ENCODE assay signal across 12 cellular contexts in the genomic region with DNA sequence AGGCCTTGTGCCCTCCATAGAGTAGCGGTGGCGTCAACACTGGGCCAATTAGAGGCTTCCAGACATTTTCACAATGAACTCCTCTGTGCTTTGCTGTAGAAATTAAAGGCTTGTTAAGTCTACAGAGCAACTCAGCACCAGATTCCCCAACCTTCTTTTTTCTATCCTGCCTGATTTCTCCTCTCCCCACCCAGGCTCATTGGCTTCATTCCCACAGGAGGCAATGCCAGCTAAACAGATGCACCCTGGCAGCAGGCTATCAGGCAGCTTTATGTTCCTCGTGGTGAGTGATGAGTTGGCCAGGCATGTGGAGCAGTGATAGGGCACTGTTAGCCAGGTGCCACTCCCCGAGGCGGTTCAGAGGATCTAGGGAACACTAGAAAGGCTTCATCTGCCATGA. TPM values are rescaled to one million over a fixed set of nuclear protein-coding genes. Genes with fewer than 3 reads are reported as not detected.
DNase-seq lines count a peak whose midpoint lies in the region; ATAC-seq and TF ChIP-seq lines count a peak whose summit lies in the region.
"Had no signal": no experiment of that assay in that cellular context is flagged by ENCODE, and none has a peak within 500 bp of the region (broad histone marks: within the 10 kb centered on the region; RNA-seq: fewer than 3 reads in every experiment).

No MANE protein-coding gene starts in this region.

- H3K27ac Mint-ChIP-seq in activated CD8-positive, alpha-beta T cell treated with anti-CD3 and anti-CD28 coated beads for 36 hours, result no peak overlapping the region

- H3K36me3 Mint-ChIP-seq in activated CD8-positive, alpha-beta T cell treated with anti-CD3 and anti-CD28 coated beads for 36 hours (ENCODE audit: low read depth), result no peaks in the 10 kb centered on the region

- no peak overlapping the region for H3K4me2 ChIP-seq in osteoblast (ENCODE audit: insufficient read depth, low read length)
- H3K4me2 ChIP-seq: BLaER1 treated with 17β-estradiol and CSF1 and Interleukin-3, amounts not matched to agents 10 nM and 100 nM had no signal

- no peaks in the 10 kb centered on the region for H3K27me3 ChIP-seq in osteoblast (ENCODE audit: insufficient read depth, low read length)

- H3K79me2 ChIP-seq in osteoblast (ENCODE audit: insufficient read depth, low read length), result peaks cover 21% of the 10 kb centered on the region

- intact Hi-C loops in activated CD8-positive, alpha-beta T cell treated with anti-CD3 and anti-CD28 coated beads for 36 hours (cut with micrococcal nuclease), result no loop called here

- DNase-seq in C1 segment of cervical spinal cord (lab: John Stamatoyannopoulos, UW) (peak in 8 of 14 donors; percentile 33 to 98 (median 40)), NCI-H446 (lab: John Stamatoyannopoulos, UW) (peak; percentile 96 to 98), epidermal melanocyte (ENCODE audit: insufficient read length, low spot score) (peak; percentile 25), osteoblast (ENCODE audit: insufficient read length, low spot score, missing footprints) (peak; percentile 77), NAMALWA (ENCODE audit: low spot score) (no peak)
- DNase-seq in activated CD8-positive, alpha-beta T cell treated with anti-CD3 and anti-CD28 coated beads for 36 hours, result no peak
- DNase-seq in stimulated activated CD4-positive, alpha-beta T cell treated with anti-CD3 and anti-CD28 coated beads, Interleukin-4, amount 100 ng/mL, for 1 hour, result no peak
- no peak for DNase-seq in activated effector memory CD4-positive, alpha-beta T cell treated with anti-CD3 and anti-CD28 coated beads, Interleukin-2, amount 50 U/mL, for 16 hours
- DNase-seq: activated T-cell treated with anti-CD3 and anti-CD28 coated beads, Interleukin-2, amount 50 U/mL, for 1 hour; glutamatergic neuron had no signal

- peaks cover 43% of the 10 kb centered on the region for H3K4me1 Mint-ChIP-seq in activated CD8-positive, alpha-beta T cell treated with anti-CD3 and anti-CD28 coated beads for 36 hours (ENCODE audit: low read depth)

- H2AFZ ChIP-seq in osteoblast (ENCODE audit: low read length), result no peak overlapping the region

- H3K4me3 ChIP-seq in osteoblast (ENCODE audit: insufficient read depth, low read length), result no peak overlapping the region
- H3K4me3 ChIP-seq: BLaER1 treated with 17β-estradiol and CSF1 and Interleukin-3, amounts not matched to agents 10 nM and 100 nM; skin epidermis had no signal

- no peaks in the 10 kb centered on the region for H3K36me3 ChIP-seq in osteoblast (ENCODE audit: insufficient read depth, low read length)
- H3K36me3 ChIP-seq: BLaER1 treated with 17β-estradiol and CSF1 and Interleukin-3, amounts not matched to agents 10 nM and 100 nM had no signal

- peaks cover 77% of the 10 kb centered on the region for H3K4me1 ChIP-seq in osteoblast (ENCODE audit: insufficient read depth, low read length)

- TF ChIP-seq CTCF in osteoblast (IDR thresholded peaks at IDR 0.05; ENCODE audit: extremely low read depth, low read depth, low read length), result no peak
- no peak for TF ChIP-seq CTCF in activated CD8-positive, alpha-beta T cell treated with anti-CD3 and anti-CD28 coated beads for 36 hours (IDR thresholded peaks at IDR 0.05)

- H3K9me3 Mint-ChIP-seq in activated CD8-positive, alpha-beta T cell treated with anti-CD3 and anti-CD28 coated beads for 36 hours, result no peaks in the 10 kb centered on the region

- H4K20me1 ChIP-seq in osteoblast (ENCODE audit: insufficient read depth, low read length), result no peaks in the 10 kb centered on the region
- H4K20me1 ChIP-seq: BLaER1 treated with 17β-estradiol and CSF1 and Interleukin-3, amounts not matched to agents 10 nM and 100 nM had no signal

- H3K9me3 ChIP-seq in osteoblast (ENCODE audit: low read depth, low read length), result no peaks in the 10 kb centered on the region
- H3K9me3 ChIP-seq: BLaER1 treated with 17β-estradiol and CSF1 and Interleukin-3, amounts not matched to agents 10 nM and 100 nM had no signal

- H3K4me3 Mint-ChIP-seq in activated CD8-positive, alpha-beta T cell treated with anti-CD3 and anti-CD28 coated beads for 36 hours, result no peak overlapping the region

- POLR2A ChIA-PET in activated CD8-positive, alpha-beta T cell treated with anti-CD3 and anti-CD28 coated beads for 36 hours (lab: Charles Lee), result no interaction called here

- no peak for ATAC-seq in activated CD8-positive, alpha-beta T cell treated with anti-CD3 and anti-CD28 coated beads for 36 hours

- H3K27me3 Mint-ChIP-seq in activated CD8-positive, alpha-beta T cell treated with anti-CD3 and anti-CD28 coated beads for 36 hours, result no peaks in the 10 kb centered on the region

- peak overlapping the region; percentile 97 for H3K27ac ChIP-seq in osteoblast (ENCODE audit: low read depth, low read length)
- H3K27ac ChIP-seq: BLaER1 treated with 17β-estradiol and CSF1 and Interleukin-3, amounts not matched to agents 10 nM and 100 nM had no signal

- CTCF ChIA-PET in activated CD8-positive, alpha-beta T cell treated with anti-CD3 and anti-CD28 coated beads for 36 hours (lab: Charles Lee), result interaction anchor here (2.0 to 19.6 kb wide), 2 partner anchors 10 to 39 kb away, joined by 12 to 223 read pairs; no protein-coding TSS in a partner anchor

RNA-seq across cellular contexts. Expression of a gene that starts 4.8 kb away (rescaled TPM):
- total RNA-seq in osteoblast, result 27.4 and 28.6 TPM in 2 replicates
- 1 to 10 TPM; 9.1 to 9.4 TPM for total RNA-seq in activated CD8-positive, alpha-beta T cell treated with anti-CD3 and anti-CD28 coated beads for 36 hours

RNA-seq across cellular contexts. Expression of a gene that starts 23.2 kb away (rescaled TPM):
- 1.2 and 1.4 TPM in 2 replicates for total RNA-seq in osteoblast
- not detected for total RNA-seq in activated CD8-positive, alpha-beta T cell treated with anti-CD3 and anti-CD28 coated beads for 36 hours

RNA-seq across cellular contexts. Expression of a gene that starts 29.4 kb away (rescaled TPM):
- 2.1 and 2.2 TPM in 2 replicates for total RNA-seq in osteoblast
- total RNA-seq in activated CD8-positive, alpha-beta T cell treated with anti-CD3 and anti-CD28 coated beads for 36 hours, result not detected

RNA-seq across cellular contexts. Expression of a gene that starts 30.4 kb away (rescaled TPM):
- total RNA-seq in osteoblast, result 54.3 and 55.4 TPM in 2 replicates
- total RNA-seq in activated CD8-positive, alpha-beta T cell treated with anti-CD3 and anti-CD28 coated beads for 36 hours, result not detected

Comparison
In these comparisons a context has a peak if more than half of its experiments do, and no peak if none do; other contexts are left out.
1. DNase-seq: peak in C1 segment of cervical spinal cord (8 of 14), NCI-H446 (2 of 2), epidermal melanocyte (single experiment) and osteoblast (single experiment); none in activated CD8-positive, alpha-beta T cell treated with anti-CD3 and anti-CD28 coated beads for 36 hours (single experiment), NAMALWA (single experiment), stimulated activated CD4-positive, alpha-beta T cell treated with anti-CD3 and anti-CD28 coated beads, Interleukin-4, amount 100 ng/mL, for 1 hour (single experiment) and activated effector memory CD4-positive, alpha-beta T cell treated with anti-CD3 and anti-CD28 coated beads, Interleukin-2, amount 50 U/mL, for 16 hours (single experiment).